ENCODE assay signal across 1 cellular context in the genomic region with DNA sequence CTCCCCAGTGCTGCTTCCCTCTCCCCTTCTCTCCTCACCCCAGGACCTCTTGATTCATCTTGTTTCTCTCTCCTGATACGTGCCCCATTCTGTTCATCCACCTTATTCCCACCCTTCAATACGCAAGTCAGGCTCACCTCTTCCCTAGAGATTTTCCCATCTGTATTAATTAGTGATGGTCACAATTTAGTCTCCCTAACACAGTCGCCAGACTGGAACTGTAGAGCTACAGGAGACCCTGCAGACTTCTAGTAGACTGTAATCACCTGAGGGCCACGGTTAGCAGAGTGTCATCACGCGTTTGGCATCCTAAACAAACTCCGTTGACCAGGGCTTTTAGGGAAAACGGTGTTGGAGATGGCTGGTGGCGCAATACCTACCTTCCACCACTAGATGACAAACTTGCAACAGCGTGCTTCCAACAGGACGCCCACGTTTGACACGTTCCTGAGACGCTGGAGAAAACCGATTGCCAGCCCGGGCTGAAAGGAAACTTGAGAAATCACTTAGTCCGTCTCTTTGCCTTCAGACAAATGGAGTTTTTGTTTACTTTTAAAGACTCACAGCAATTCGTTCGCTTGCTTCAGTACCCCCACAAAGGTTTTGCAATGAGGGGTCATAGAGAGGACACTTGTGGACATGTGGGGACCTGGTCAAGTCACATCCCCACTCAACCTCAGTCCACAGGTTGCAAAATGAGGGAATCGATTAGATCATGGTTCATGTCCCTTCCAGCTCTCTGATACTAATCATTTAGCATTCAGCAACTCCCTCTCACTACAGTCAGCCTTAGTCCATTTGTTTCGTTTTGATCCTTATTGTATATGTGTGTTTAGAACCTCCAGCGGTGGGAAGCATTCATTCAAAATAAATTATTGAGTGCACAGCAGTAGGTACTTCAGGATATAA.
A peak's percentile ranks its signal among the peaks of the same experiment; 100 is the strongest.
TF ChIP-seq lines count a peak whose summit lies in the region.

No MANE protein-coding gene starts in this region.

TF ChIP-seq in HepG2, 621 proteins besides CTCF, POLR2A, EP300 and RAD21 (continued from another document and continues in another):
- TF ChIP-seq, protein P1, sequence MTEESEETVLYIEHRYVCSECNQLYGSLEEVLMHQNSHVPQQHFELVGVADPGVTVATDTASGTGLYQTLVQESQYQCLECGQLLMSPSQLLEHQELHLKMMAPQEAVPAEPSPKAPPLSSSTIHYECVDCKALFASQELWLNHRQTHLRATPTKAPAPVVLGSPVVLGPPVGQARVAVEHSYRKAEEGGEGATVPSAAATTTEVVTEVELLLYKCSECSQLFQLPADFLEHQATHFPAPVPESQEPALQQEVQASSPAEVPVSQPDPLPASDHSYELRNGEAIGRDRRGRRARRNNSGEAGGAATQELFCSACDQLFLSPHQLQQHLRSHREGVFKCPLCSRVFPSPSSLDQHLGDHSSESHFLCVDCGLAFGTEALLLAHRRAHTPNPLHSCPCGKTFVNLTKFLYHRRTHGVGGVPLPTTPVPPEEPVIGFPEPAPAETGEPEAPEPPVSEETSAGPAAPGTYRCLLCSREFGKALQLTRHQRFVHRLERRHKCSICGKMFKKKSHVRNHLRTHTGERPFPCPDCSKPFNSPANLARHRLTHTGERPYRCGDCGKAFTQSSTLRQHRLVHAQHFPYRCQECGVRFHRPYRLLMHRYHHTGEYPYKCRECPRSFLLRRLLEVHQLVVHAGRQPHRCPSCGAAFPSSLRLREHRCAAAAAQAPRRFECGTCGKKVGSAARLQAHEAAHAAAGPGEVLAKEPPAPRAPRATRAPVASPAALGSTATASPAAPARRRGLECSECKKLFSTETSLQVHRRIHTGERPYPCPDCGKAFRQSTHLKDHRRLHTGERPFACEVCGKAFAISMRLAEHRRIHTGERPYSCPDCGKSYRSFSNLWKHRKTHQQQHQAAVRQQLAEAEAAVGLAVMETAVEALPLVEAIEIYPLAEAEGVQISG (CRISPR knock-in tag; IDR thresholded peaks at IDR 0.05): peak; percentile 87
- TF ChIP-seq ZNF460 (CRISPR knock-in tag; IDR thresholded peaks at IDR 0.05; ENCODE audit: borderline replicate concordance) (no peak), ZNF619 (CRISPR knock-in tag; IDR thresholded peaks at IDR 0.05) (0 out of 2 replicates have a peak, but pooled peaks have one; percentile 44), MED13 (CRISPR knock-in tag; IDR thresholded peaks at IDR 0.05) (no peak), CENPT (CRISPR knock-in tag; IDR thresholded peaks at IDR 0.05; ENCODE audit: low read depth) (no peak), ATF7 (IDR thresholded peaks at IDR 0.05) (no peak), ATF7 (CRISPR knock-in tag; IDR thresholded peaks at IDR 0.05) (no peak; the same call in 1 of the 2 replicates), RAD51 (IDR thresholded peaks at IDR 0.05; ENCODE audit: borderline replicate concordance) (no peak), TARDBP (CRISPR knock-in tag; IDR thresholded peaks at IDR 0.05) (peak; percentile 65; the same call in 1 of the 2 replicates), ZNF780A (CRISPR knock-in tag; IDR thresholded peaks at IDR 0.05) (no peak), ZSCAN21 (CRISPR knock-in tag; IDR thresholded peaks at IDR 0.05; ENCODE audit: borderline replicate concordance) (no peak), CREB3 (CRISPR knock-in tag; IDR thresholded peaks at IDR 0.05) (no peak), YY1 (IDR thresholded peaks at IDR 0.05; ENCODE audit: insufficient read depth, insufficient replicate concordance, low read depth, low read length) (peak; percentile 24), TCF7 (IDR thresholded peaks at IDR 0.05; ENCODE audit: low read depth) (no peak), REXO4 (CRISPR knock-in tag; IDR thresholded peaks at IDR 0.05; ENCODE audit: borderline replicate concordance) (no peak), ZNF350 (CRISPR knock-in tag; IDR thresholded peaks at IDR 0.05; ENCODE audit: borderline replicate concordance, low read depth) (peak; percentile 29; the same call in 1 of the 2 replicates), FOXA1 (IDR thresholded peaks at IDR 0.05) (no peak), FOXA1 (CRISPR knock-in tag; IDR thresholded peaks at IDR 0.05) (0 out of 2 replicates have a peak, but pooled peaks have one; percentile 20), ZBTB46 (CRISPR knock-in tag; IDR thresholded peaks at IDR 0.05; ENCODE audit: borderline replicate concordance) (no peak), ZNF24 (IDR thresholded peaks at IDR 0.05) (no peak), NFKB2 (CRISPR knock-in tag; IDR thresholded peaks at IDR 0.05; ENCODE audit: borderline replicate concordance) (no peak), KDM5A (IDR thresholded peaks at IDR 0.05; ENCODE audit: borderline replicate concordance, low read length) (no peak), ZKSCAN8 (CRISPR knock-in tag; IDR thresholded peaks at IDR 0.05; ENCODE audit: borderline replicate concordance) (no peak), ZNF746 (CRISPR knock-in tag; IDR thresholded peaks at IDR 0.05) (no peak), ARNTL (CRISPR knock-in tag; IDR thresholded peaks at IDR 0.05) (peak; percentile 61; the same call in 1 of the 2 replicates), HOXA7 (CRISPR knock-in tag; IDR thresholded peaks at IDR 0.05) (no peak), ZNF615 (CRISPR knock-in tag; IDR thresholded peaks at IDR 0.05; ENCODE audit: borderline replicate concordance) (no peak), ZNF235 (CRISPR knock-in tag; IDR thresholded peaks at IDR 0.05; ENCODE audit: borderline replicate concordance) (no peak), TIGD3 (CRISPR knock-in tag; IDR thresholded peaks at IDR 0.05; ENCODE audit: borderline replicate concordance) (no peak)
- TF ChIP-seq, protein P2, sequence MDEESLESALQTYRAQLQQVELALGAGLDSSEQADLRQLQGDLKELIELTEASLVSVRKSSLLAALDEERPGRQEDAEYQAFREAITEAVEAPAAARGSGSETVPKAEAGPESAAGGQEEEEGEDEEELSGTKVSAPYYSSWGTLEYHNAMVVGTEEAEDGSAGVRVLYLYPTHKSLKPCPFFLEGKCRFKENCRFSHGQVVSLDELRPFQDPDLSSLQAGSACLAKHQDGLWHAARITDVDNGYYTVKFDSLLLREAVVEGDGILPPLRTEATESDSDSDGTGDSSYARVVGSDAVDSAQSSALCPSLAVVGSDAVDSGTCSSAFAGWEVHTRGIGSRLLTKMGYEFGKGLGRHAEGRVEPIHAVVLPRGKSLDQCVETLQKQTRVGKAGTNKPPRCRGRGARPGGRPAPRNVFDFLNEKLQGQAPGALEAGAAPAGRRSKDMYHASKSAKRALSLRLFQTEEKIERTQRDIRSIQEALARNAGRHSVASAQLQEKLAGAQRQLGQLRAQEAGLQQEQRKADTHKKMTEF (CRISPR knock-in tag; IDR thresholded peaks at IDR 0.05): peak; percentile 89
- TF ChIP-seq, protein P3, sequence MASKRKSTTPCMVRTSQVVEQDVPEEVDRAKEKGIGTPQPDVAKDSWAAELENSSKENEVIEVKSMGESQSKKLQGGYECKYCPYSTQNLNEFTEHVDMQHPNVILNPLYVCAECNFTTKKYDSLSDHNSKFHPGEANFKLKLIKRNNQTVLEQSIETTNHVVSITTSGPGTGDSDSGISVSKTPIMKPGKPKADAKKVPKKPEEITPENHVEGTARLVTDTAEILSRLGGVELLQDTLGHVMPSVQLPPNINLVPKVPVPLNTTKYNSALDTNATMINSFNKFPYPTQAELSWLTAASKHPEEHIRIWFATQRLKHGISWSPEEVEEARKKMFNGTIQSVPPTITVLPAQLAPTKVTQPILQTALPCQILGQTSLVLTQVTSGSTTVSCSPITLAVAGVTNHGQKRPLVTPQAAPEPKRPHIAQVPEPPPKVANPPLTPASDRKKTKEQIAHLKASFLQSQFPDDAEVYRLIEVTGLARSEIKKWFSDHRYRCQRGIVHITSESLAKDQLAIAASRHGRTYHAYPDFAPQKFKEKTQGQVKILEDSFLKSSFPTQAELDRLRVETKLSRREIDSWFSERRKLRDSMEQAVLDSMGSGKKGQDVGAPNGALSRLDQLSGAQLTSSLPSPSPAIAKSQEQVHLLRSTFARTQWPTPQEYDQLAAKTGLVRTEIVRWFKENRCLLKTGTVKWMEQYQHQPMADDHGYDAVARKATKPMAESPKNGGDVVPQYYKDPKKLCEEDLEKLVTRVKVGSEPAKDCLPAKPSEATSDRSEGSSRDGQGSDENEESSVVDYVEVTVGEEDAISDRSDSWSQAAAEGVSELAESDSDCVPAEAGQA (IDR thresholded peaks at IDR 0.05; ENCODE audit: low read depth): 0 out of 2 replicates have a peak, but pooled peaks have one; percentile 0
- TF ChIP-seq, protein P3 (CRISPR knock-in tag; IDR thresholded peaks at IDR 0.05; ENCODE audit: borderline replicate concordance): no peak
- TF ChIP-seq, protein P4, sequence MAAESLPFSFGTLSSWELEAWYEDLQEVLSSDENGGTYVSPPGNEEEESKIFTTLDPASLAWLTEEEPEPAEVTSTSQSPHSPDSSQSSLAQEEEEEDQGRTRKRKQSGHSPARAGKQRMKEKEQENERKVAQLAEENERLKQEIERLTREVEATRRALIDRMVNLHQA (CRISPR knock-in tag; IDR thresholded peaks at IDR 0.05): no peak
- TF ChIP-seq, protein P5, sequence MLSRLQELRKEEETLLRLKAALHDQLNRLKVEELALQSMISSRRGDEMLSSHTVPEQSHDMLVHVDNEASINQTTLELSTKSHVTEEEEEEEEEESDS (CRISPR knock-in tag; IDR thresholded peaks at IDR 0.05; ENCODE audit: borderline replicate concordance): no peak
- TF ChIP-seq, protein P6, sequence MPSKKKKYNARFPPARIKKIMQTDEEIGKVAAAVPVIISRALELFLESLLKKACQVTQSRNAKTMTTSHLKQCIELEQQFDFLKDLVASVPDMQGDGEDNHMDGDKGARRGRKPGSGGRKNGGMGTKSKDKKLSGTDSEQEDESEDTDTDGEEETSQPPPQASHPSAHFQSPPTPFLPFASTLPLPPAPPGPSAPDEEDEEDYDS (CRISPR knock-in tag; IDR thresholded peaks at IDR 0.05): peak; percentile 40; the same call in 1 of the 2 replicates
- TF ChIP-seq, protein P7, sequence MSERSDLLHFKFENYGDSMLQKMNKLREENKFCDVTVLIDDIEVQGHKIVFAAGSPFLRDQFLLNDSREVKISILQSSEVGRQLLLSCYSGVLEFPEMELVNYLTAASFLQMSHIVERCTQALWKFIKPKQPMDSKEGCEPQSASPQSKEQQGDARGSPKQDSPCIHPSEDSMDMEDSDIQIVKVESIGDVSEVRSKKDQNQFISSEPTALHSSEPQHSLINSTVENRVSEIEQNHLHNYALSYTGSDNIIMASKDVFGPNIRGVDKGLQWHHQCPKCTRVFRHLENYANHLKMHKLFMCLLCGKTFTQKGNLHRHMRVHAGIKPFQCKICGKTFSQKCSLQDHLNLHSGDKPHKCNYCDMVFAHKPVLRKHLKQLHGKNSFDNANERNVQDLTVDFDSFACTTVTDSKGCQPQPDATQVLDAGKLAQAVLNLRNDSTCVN (CRISPR knock-in tag; IDR thresholded peaks at IDR 0.05; ENCODE audit: borderline replicate concordance): peak; percentile 80; the same call in 1 of the 2 replicates
- TF ChIP-seq, protein P8, sequence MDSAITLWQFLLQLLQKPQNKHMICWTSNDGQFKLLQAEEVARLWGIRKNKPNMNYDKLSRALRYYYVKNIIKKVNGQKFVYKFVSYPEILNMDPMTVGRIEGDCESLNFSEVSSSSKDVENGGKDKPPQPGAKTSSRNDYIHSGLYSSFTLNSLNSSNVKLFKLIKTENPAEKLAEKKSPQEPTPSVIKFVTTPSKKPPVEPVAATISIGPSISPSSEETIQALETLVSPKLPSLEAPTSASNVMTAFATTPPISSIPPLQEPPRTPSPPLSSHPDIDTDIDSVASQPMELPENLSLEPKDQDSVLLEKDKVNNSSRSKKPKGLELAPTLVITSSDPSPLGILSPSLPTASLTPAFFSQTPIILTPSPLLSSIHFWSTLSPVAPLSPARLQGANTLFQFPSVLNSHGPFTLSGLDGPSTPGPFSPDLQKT (CRISPR knock-in tag; IDR thresholded peaks at IDR 0.05; ENCODE audit: borderline replicate concordance): no peak
